ENCODE assay signal across 15 cellular contexts in the genomic region with DNA sequence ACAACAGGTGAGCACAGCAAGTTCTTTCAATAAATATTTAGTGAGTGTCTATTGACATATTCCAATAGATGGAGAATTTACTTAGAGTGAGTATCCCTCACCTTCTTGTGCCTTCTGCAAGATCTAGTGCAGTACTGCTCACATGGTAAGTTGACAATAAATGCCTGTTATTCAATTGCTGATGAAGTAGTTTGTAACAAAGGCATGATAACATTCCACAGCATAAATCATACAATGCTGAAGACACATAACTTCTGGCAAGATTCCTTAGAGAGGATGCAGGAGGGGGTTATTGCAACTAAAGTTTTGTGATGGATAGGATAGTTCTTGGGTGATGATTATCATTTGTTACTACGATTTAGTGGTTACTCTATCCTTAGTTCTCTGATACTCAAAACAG.
A peak's percentile ranks its signal among the peaks of the same experiment; 100 is the strongest.
DNase-seq lines count a peak whose midpoint lies in the region; ATAC-seq, FAIRE-seq and TF ChIP-seq lines count a peak whose summit lies in the region.
"Had no signal": no experiment of that assay in that cellular context is flagged by ENCODE, and none has a peak within 500 bp of the region (broad histone marks: within the 10 kb centered on the region; RNA-seq: fewer than 3 reads in every experiment).

No MANE protein-coding gene starts in this region.

- H3K27me3 Mint-ChIP-seq in nephron (ENCODE audit: low read depth), result no peaks in the 10 kb centered on the region
- H3K27me3 Mint-ChIP-seq: CD8-positive, alpha-beta memory T cell had no signal

- H3K36me3 Mint-ChIP-seq in nephron (ENCODE audit: low read depth), result no peaks in the 10 kb centered on the region
- H3K36me3 Mint-ChIP-seq: CD8-positive, alpha-beta memory T cell had no signal

- H3K4me3 ChIP-seq in fibroblast of pulmonary artery (replicated peaks; ENCODE audit: low read depth, low read length), result no peak overlapping the region
- H3K4me3 ChIP-seq: BLaER1 had no signal

- DNase-seq in D721Med (ENCODE audit: insufficient read length, low spot score), result no peak
- peak; percentile 71 for DNase-seq in NCI-H226
- DNase-seq in fibroblast of pulmonary artery (ENCODE audit: low read depth), result peak; percentile 37
- no peak for DNase-seq in RWPE1 (ENCODE audit: low spot score)
- DNase-seq in DMS153 treated with DMSO at 0.1 percent for 48 hours (lab: John Stamatoyannopoulos, UW; ENCODE audit: unreplicated experiment), result no peak
- DNase-seq: Caco-2; CD8-positive, alpha-beta memory T cell; GOT3; H9 had no signal

- POLR2A ChIA-PET in RWPE1 (lab: Yijun Ruan, JAX; ENCODE audit: low non-redundant PET), result no interaction called here

- no peak for TF ChIP-seq CTCF in D721Med (IDR thresholded peaks at IDR 0.05; ENCODE audit: insufficient read depth, missing control alignments)
- TF ChIP-seq CTCF in fibroblast of pulmonary artery (IDR thresholded peaks at IDR 0.05; ENCODE audit: low read length, missing control alignments), result no peak
- TF ChIP-seq CTCF in nephron (IDR thresholded peaks at IDR 0.05; ENCODE audit: unreplicated experiment in 3 of 3), result no peak
- TF ChIP-seq CTCF in RWPE1 (conservative IDR thresholded peaks at IDR 0.05; ENCODE audit: low read depth), result no peak

- H3K27ac ChIP-seq in RWPE1, result no peak overlapping the region
- H3K27ac ChIP-seq: 22Rv1, BLaER1 had no signal

- CTCF ChIA-PET in RWPE1 (lab: Yijun Ruan, JAX), result no interaction called here

- no peaks in the 10 kb centered on the region for H3K9me3 Mint-ChIP-seq in nephron
- H3K9me3 Mint-ChIP-seq: H9 had no signal

- peak; percentile 48 for FAIRE-seq in D721Med (lab: Jason Lieb, UNC)
- FAIRE-seq: G401.6, GM12891 had no signal

- peak overlapping the region in 2 of 3 experiments; percentile 14 to 63 for H3K27ac Mint-ChIP-seq in nephron
- H3K27ac Mint-ChIP-seq: CD8-positive, alpha-beta memory T cell; H9 had no signal

- ATAC-seq in HG02938 (IDR thresholded peaks at IDR 0.05; ENCODE audit: unreplicated experiment), result no peak

- peaks cover 24% of the 10 kb centered on the region for H3K4me1 Mint-ChIP-seq in nephron

- no peak overlapping the region for H3K4me3 Mint-ChIP-seq in nephron
- H3K4me3 Mint-ChIP-seq: CD8-positive, alpha-beta memory T cell; H9 had no signal

Comparison
In these comparisons a context has a peak if more than half of its experiments do, and no peak if none do; other contexts are left out.
1. DNase-seq: peak in NCI-H226 (single experiment) and fibroblast of pulmonary artery (single experiment); none in D721Med (single experiment), RWPE1 (single experiment) and DMS153 treated with DMSO at 0.1 percent for 48 hours (single experiment).